ENCODE assay signal across 6 cellular contexts in genomic region chr19:11771520-11771919, GRCh38. TPM values are rescaled to one million over a fixed set of nuclear protein-coding genes. Genes with fewer than 3 reads are reported as not detected.
DNase-seq lines count a peak whose midpoint lies in the region; ATAC-seq and TF ChIP-seq lines count a peak whose summit lies in the region.
"Not testable (repeated sequence)": the region's sequence is repeated elsewhere in the genome, so short reads cannot be mapped to it uniquely, and the experiment has no call there.
"Had no signal": no experiment of that assay in that cellular context is flagged by ENCODE, and none has a peak within 500 bp of the region (broad histone marks: within the 10 kb centered on the region; RNA-seq: fewer than 3 reads in every experiment).

No MANE protein-coding gene starts in this region.

- not testable (repeated sequence) for H4K20me1 ChIP-seq in Karpas-422 (ENCODE audit: insufficient read depth, low read depth, low read length)

- not testable (repeated sequence) for H3K9me2 ChIP-seq in Karpas-422 (replicated peaks; ENCODE audit: insufficient read depth, low read length)

- TF ChIP-seq CTCF in GM12864 (IDR thresholded peaks at IDR 0.05; ENCODE audit: low read depth, low read length, missing control alignments), result peak; percentile 9
- peak; percentile 15 for TF ChIP-seq CTCF in MCF 10A (IDR thresholded peaks at IDR 0.05; ENCODE audit: unreplicated experiment)
- peak; percentile 13 for TF ChIP-seq CTCF in lower lobe of right lung (IDR thresholded peaks at IDR 0.05)

- DNase-seq in GM12864 (ENCODE audit: low read depth); MCF 10A (ENCODE audit: unreplicated experiment); lower lobe of right lung: not testable (repeated sequence)
- DNase-seq in Karpas-422, result peak; percentile 58
- DNase-seq in SK-N-DZ (ENCODE audit: low spot score), result peak; percentile 15

- H3K4me1 ChIP-seq in Karpas-422 (ENCODE audit: low read length) (peaks cover 13% of the 10 kb centered on the region), lower lobe of right lung (peaks cover 10% of the 10 kb centered on the region)

- H3K36me3 ChIP-seq in Karpas-422 (ENCODE audit: insufficient read depth, low read length), result peaks cover 14% of the 10 kb centered on the region; the same call in 1 of the 2 replicates
- H3K36me3 ChIP-seq in lower lobe of right lung, result not testable (repeated sequence)

- H3K79me2 ChIP-seq in Karpas-422 (ENCODE audit: low read length), result peaks cover 40% of the 10 kb centered on the region

- intact Hi-C loops in MCF 10A (cut with micrococcal nuclease); lower lobe of right lung (cut with DNase I): not testable (repeated sequence)

- H3K27ac Mint-ChIP-seq in MCF 10A (ENCODE audit: low read depth, unreplicated experiment), result not testable (repeated sequence)

- not testable (repeated sequence) for H3K4me3 ChIP-seq in GM12864 (ENCODE audit: low read depth, low read length); Karpas-422 (ENCODE audit: low read length); lower lobe of right lung

- not testable (repeated sequence) for H3K27me3 ChIP-seq in Karpas-422 (ENCODE audit: low read length); lower lobe of right lung (ENCODE audit: low read depth)

- H3K27me3 Mint-ChIP-seq in MCF 10A (ENCODE audit: insufficient read depth, unreplicated experiment), result not testable (repeated sequence)

- H3K4me3 Mint-ChIP-seq in MCF 10A (ENCODE audit: unreplicated experiment), result not testable (repeated sequence)

- POLR2A ChIA-PET in MCF 10A (lab: Yijun Ruan, JAX), result interaction anchor here (0.9 kb wide), 1 partner anchor 26 kb away, joined by 3 read pairs; no protein-coding TSS in a partner anchor

- not testable (repeated sequence) for H3K4me1 Mint-ChIP-seq in MCF 10A (ENCODE audit: insufficient read depth, unreplicated experiment)

- not testable (repeated sequence) for H3K36me3 Mint-ChIP-seq in MCF 10A (ENCODE audit: insufficient read depth, unreplicated experiment)

- H3K9me3 Mint-ChIP-seq in MCF 10A (ENCODE audit: unreplicated experiment), result peaks cover 20% of the 10 kb centered on the region

- BruUV-seq in MCF 10A (replicated peaks; lab: Mats Ljungman, UMichigan), result not testable (repeated sequence)

- not testable (repeated sequence) for H3K9ac ChIP-seq in Karpas-422 (ENCODE audit: low read length)

- H2AFZ ChIP-seq in Karpas-422 (ENCODE audit: low read length), result not testable (repeated sequence)

- CTCF ChIA-PET in MCF 10A (lab: Yijun Ruan, JAX), result interaction anchor here (0.7 to 1.4 kb wide), 3 partner anchors 26 to 582 kb away, joined by 3 to 4 read pairs (median 3); partner anchors contain the start of gene ZNF491

- not testable (repeated sequence) for H3K27ac ChIP-seq in Karpas-422 (ENCODE audit: low read length); lower lobe of right lung

- H3K9me3 ChIP-seq in Karpas-422 (ENCODE audit: low read length) (peaks cover 35% of the 10 kb centered on the region), lower lobe of right lung (peaks cover 34% of the 10 kb centered on the region)

- not testable (repeated sequence) for H3K4me2 ChIP-seq in Karpas-422 (ENCODE audit: low read depth, low read length, poor library complexity, severe bottlenecking)

- not testable (repeated sequence) for ATAC-seq in lower lobe of right lung

RNA-seq across cellular contexts. Expression of gene ZNF441, which starts 4.7 kb away (rescaled TPM):
- total RNA-seq in Karpas-422 (2014; rRNA removed; shearing (Covaris generic); ENCODE audit: low replicate concordance), result 15.8 and 16.4 TPM in 2 replicates
- 4.2 and 5.9 TPM in 2 replicates for polyA plus RNA-seq in SK-N-DZ (2014; cell fraction: cytosol; rRNA removed)
- 23.9 and 27.1 TPM in 2 replicates for polyA plus RNA-seq in SK-N-DZ (2014; cell fraction: nucleus; rRNA removed)
- total RNA-seq in MCF 10A (2022) (3.4 and 4.2 TPM in 2 replicates), lower lobe of right lung (5.8 TPM)

RNA-seq across cellular contexts. Expression of gene ZNF491, which starts 26.8 kb away (rescaled TPM):
- total RNA-seq in Karpas-422 (2014; rRNA removed; shearing (Covaris generic); ENCODE audit: low replicate concordance), result 2.2 and 3.1 TPM in 2 replicates
- polyA plus RNA-seq in SK-N-DZ (2014; cell fraction: cytosol; rRNA removed), result 4.0 and 10.4 TPM in 2 replicates
- polyA plus RNA-seq in SK-N-DZ (2014; cell fraction: nucleus; rRNA removed), result 4.2 and 6.4 TPM in 2 replicates
- total RNA-seq in MCF 10A (2022) (not detected in 2 replicates), lower lobe of right lung (2.3 TPM)
- total RNA-seq: ascending aorta had no signal

RNA-seq across cellular contexts. Expression of gene ZNF823, which starts 32.8 kb away (rescaled TPM):
- total RNA-seq in Karpas-422 (2014; rRNA removed; shearing (Covaris generic); ENCODE audit: low replicate concordance), result 5.9 and 8.8 TPM in 2 replicates
- 6.4 and 7.8 TPM in 2 replicates for polyA plus RNA-seq in SK-N-DZ (2014; cell fraction: cytosol; rRNA removed)
- 6.5 and 11.8 TPM in 2 replicates for polyA plus RNA-seq in SK-N-DZ (2014; cell fraction: nucleus; rRNA removed)
- 0.54 and 1.9 TPM in 2 replicates for total RNA-seq in MCF 10A (2022)
- 5.6 TPM for total RNA-seq in lower lobe of right lung

RNA-seq across cellular contexts. Expression of gene ZNF440, which starts 42.6 kb away (rescaled TPM):
- total RNA-seq in Karpas-422 (2014; rRNA removed; shearing (Covaris generic); ENCODE audit: low replicate concordance), result 19.2 and 19.6 TPM in 2 replicates
- 5.2 and 7.9 TPM in 2 replicates for polyA plus RNA-seq in SK-N-DZ (2014; cell fraction: cytosol; rRNA removed)
- 4.2 and 14.0 TPM in 2 replicates for polyA plus RNA-seq in SK-N-DZ (2014; cell fraction: nucleus; rRNA removed)
- total RNA-seq in MCF 10A (2022) (2.6 and 3.5 TPM in 2 replicates), lower lobe of right lung (21.7 TPM)
